Comparison of ENCODE assay signal across 8 cellular contexts in the genomic region with DNA sequence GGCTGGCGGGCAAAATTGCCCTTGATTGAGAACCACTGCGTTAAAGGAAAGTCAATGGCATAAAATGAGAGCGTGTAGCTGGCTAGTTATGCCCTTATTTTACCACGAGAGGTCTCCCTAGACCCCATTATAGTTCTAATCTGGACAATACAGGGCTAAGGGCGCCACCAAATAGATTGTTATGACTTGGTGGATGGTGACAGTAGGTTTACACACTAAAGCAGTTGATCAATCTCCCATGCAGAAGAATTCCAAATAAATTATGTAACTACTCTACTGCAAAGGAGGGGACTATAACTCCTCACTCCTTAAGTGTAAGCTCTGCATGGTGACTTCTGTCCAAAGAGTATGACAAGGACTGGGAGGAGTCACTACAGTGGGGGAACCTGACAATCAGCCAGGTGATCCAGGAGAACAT. TPM values are rescaled to one million over a fixed set of nuclear protein-coding genes. Genes with fewer than 3 reads are reported as not detected.
A peak's percentile ranks its signal among the peaks of the same experiment; 100 is the strongest.
DNase-seq lines count a peak whose midpoint lies in the region; ATAC-seq and TF ChIP-seq lines count a peak whose summit lies in the region.

No MANE protein-coding gene starts in this region.

- H3K27ac Mint-ChIP-seq in nephron, result no peak overlapping the region

- no peak overlapping the region for H3K4me3 Mint-ChIP-seq in nephron

- ATAC-seq in GM21528 (IDR thresholded peaks at IDR 0.05; ENCODE audit: low FRiP score, unreplicated experiment), result no peak

- no peaks in the 10 kb centered on the region for H3K36me3 Mint-ChIP-seq in nephron (ENCODE audit: low read depth)

- no peaks in the 10 kb centered on the region for H3K27me3 Mint-ChIP-seq in nephron (ENCODE audit: low read depth)

- H3K9me3 Mint-ChIP-seq in nephron, result no peaks in the 10 kb centered on the region

- peak; percentile 16 for DNase-seq in stimulated activated CD4-positive, alpha-beta T cell treated with anti-CD3 and anti-CD28 coated beads, Interleukin-12 subunit alpha, Interleukin-12 subunit beta, amount 100 ng/mL, for 4 hours
- no peak for DNase-seq in stimulated activated CD4-positive, alpha-beta T cell treated with anti-CD3 and anti-CD28 coated beads, Interleukin-4, amount 100 ng/mL, for 1 hour
- DNase-seq in HT1080 (ENCODE audit: low read depth) (peak; percentile 58), NCI-H748 treated with DMSO at 0.1 percent for 48 hours (lab: John Stamatoyannopoulos, UW) (peak; percentile 71), fibroblast of peridontal ligament (ENCODE audit: extremely low read depth) (peak; percentile 69)
- peak; percentile 33 for DNase-seq in activated CD8-positive, alpha-beta memory T cell treated with anti-CD3 and anti-CD28 coated beads, Interleukin-2, amount 50 U/mL, for 4 hours

- H3K4me1 Mint-ChIP-seq in nephron, result no peaks in the 10 kb centered on the region

- TF ChIP-seq CTCF in nephron (IDR thresholded peaks at IDR 0.05; ENCODE audit: unreplicated experiment in 3 of 3), result peak; percentile 71 to 92 (median 83)

RNA-seq across cellular contexts. Expression of gene YPEL2, which starts 20.4 kb away (rescaled TPM):
- 0.60 and 1.1 TPM in 2 replicates for total RNA-seq in HT1080 (2014; rRNA removed; shearing (Covaris generic))
- 2.0 and 2.3 TPM in 2 replicates for polyA plus RNA-seq in HT1080 (2015; cell fraction: cytosol; rRNA removed)
- 3.2 and 3.5 TPM in 2 replicates for polyA plus RNA-seq in HT1080 (2015; cell fraction: nucleus; rRNA removed)
